ENCODE assay signal across 8 cellular contexts in the genomic region with DNA sequence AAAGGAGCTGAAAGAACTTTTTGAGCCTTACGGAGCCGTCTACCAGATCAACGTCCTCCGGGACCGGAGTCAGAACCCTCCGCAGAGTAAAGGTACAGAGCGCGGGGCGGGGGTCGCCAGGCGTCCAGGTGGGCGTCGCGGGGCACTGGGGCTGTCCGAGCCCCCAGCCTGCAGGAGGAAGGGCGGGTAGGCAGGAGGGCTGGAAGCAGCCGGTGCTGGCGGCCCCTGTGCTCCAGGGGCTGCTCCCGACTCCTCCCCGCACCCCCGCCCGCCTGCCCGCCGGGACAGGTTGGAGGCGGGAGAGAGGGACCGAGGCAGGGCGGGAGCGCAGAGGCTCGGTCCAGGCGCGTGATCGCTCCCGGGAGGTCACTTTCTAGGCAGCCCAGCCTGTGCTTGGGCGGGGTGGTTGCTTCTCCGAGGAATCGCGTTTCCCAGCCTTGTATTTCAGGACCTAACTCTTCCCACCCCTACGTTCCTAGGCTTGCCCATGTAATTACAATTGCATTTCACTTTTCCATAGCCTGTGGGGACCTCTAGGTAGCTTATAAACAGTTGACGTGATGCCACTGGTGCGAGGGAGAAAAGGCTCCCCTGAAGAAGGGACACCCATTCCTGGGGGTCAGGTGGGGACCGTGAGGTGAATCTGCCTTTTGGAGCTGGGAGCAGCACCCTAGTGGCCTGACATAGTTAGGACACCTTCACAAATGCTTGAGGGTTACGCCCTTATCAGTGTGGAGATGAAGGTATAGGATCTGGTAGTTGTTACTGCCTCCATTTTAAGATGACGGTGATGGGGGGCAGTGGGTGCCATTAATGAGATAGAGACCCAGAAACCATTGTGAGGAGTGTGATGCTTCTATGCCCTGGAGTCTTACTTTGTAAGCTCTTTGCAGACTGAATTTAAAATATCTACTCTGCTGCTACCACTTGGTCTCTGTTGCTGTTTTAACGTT.
DNase-seq lines count a peak whose midpoint lies in the region; ATAC-seq and TF ChIP-seq lines count a peak whose summit lies in the region.

No MANE protein-coding gene starts in this region.

- H3K27me3 ChIP-seq in CD4-positive, alpha-beta T cell (ENCODE audit: control insufficient read depth, insufficient read depth, low read length), result no peaks in the 10 kb centered on the region

- peak overlapping the region; percentile 96 for H3K27ac ChIP-seq in CD4-positive, alpha-beta T cell (ENCODE audit: low read depth, low read length)

- H3K9me3 Mint-ChIP-seq in CD4-positive, alpha-beta T cell, result no peaks in the 10 kb centered on the region
- no peaks in the 10 kb centered on the region for H3K9me3 Mint-ChIP-seq in stimulated activated effector memory CD8-positive, alpha-beta T cell treated with anti-CD3 and anti-CD28 coated beads, Interleukin-12 subunit alpha, Interleukin-12 subunit beta, amount 100 ng/mL, for 72 hours

- peaks cover 45% of the 10 kb centered on the region for H3K4me1 Mint-ChIP-seq in CD4-positive, alpha-beta T cell (ENCODE audit: low read depth)
- H3K4me1 Mint-ChIP-seq in stimulated activated effector memory CD8-positive, alpha-beta T cell treated with anti-CD3 and anti-CD28 coated beads, Interleukin-12 subunit alpha, Interleukin-12 subunit beta, amount 100 ng/mL, for 72 hours, result peaks cover 35% of the 10 kb centered on the region

- TF ChIP-seq CTCF in CD4-positive, alpha-beta T cell (IDR thresholded peaks at IDR 0.05), result peak; percentile 81
- TF ChIP-seq CTCF in lower leg skin (IDR thresholded peaks at IDR 0.05), result peak in 1 of 3 donors; percentile 48

- H3K27ac Mint-ChIP-seq in CD4-positive, alpha-beta T cell, result no peak overlapping the region
- H3K27ac Mint-ChIP-seq in stimulated activated effector memory CD8-positive, alpha-beta T cell treated with anti-CD3 and anti-CD28 coated beads, Interleukin-12 subunit alpha, Interleukin-12 subunit beta, amount 100 ng/mL, for 72 hours, result no peak overlapping the region

- peak in 9 of 10 experiments; percentile 50 to 81 (median 63) for DNase-seq in CD4-positive, alpha-beta T cell
- DNase-seq in UCSD-AML1 (lab: John Stamatoyannopoulos, UW; ENCODE audit: unreplicated experiment) (peak; percentile 68), cerebellar cortex (ENCODE audit: low spot score) (peak; percentile 32), lower leg skin (ENCODE audit: low spot score in 2 of 2) (peak; percentile 56 to 94), NCI-H524 treated with DMSO at 0.1 percent for 48 hours (lab: John Stamatoyannopoulos, UW) (no peak)
- DNase-seq in stimulated activated effector memory CD8-positive, alpha-beta T cell treated with anti-CD3 and anti-CD28 coated beads, Interleukin-12 subunit alpha, Interleukin-12 subunit beta, amount 100 ng/mL, for 72 hours (ENCODE audit: low spot score in 2 of 2), result peak in 1 of 2 donors; percentile 84

- TF ChIP-seq POLR2A in lower leg skin (IDR thresholded peaks at IDR 0.05), result no peak

- peak; percentile 62 for ATAC-seq in CD4-positive, alpha-beta T cell (ENCODE audit: poor library complexity)
- ATAC-seq in GM19463 (IDR thresholded peaks at IDR 0.05; ENCODE audit: unreplicated experiment) (peak; percentile 55), HG03521 (IDR thresholded peaks at IDR 0.05; ENCODE audit: unreplicated experiment) (peak; percentile 57)
- ATAC-seq in stimulated activated effector memory CD8-positive, alpha-beta T cell treated with anti-CD3 and anti-CD28 coated beads, Interleukin-12 subunit alpha, Interleukin-12 subunit beta, amount 100 ng/mL, for 72 hours, result peak; percentile 69

- no peaks in the 10 kb centered on the region for H3K9me3 ChIP-seq in CD4-positive, alpha-beta T cell (ENCODE audit: control insufficient read depth, low read length)

- WGBS in lower leg skin, 2 donors, result 6 to 9% methylated on average over 25 to 40 of the region's 44 CpGs

- H3K36me3 Mint-ChIP-seq in CD4-positive, alpha-beta T cell (ENCODE audit: low read depth), result peaks cover 20% of the 10 kb centered on the region
- peaks cover 7% of the 10 kb centered on the region for H3K36me3 Mint-ChIP-seq in stimulated activated effector memory CD8-positive, alpha-beta T cell treated with anti-CD3 and anti-CD28 coated beads, Interleukin-12 subunit alpha, Interleukin-12 subunit beta, amount 100 ng/mL, for 72 hours

- intact Hi-C loops in CD4-positive, alpha-beta T cell (cut with DNase I, micrococcal nuclease), result loop anchor here (1.0 to 10.0 kb wide), 5 partner anchors 12 to 151 kb away; a partner anchor contains a TSS
- intact Hi-C loops in lower leg skin (cut with DNase I; ENCODE audit: low total_unique reads), result no loop called here

- POLR2A ChIA-PET in CD4-positive, alpha-beta T cell (lab: Charles Lee), result interaction anchor here (0.8 to 19.5 kb wide), 17 partner anchors 11 to 148 kb away, joined by 3 to 1077 read pairs (median 12); a partner anchor contains a TSS

- CTCF ChIA-PET in CD4-positive, alpha-beta T cell (lab: Charles Lee), result interaction anchor here (0.9 to 9.8 kb wide), 11 partner anchors 9 to 79 kb away, joined by 3 to 107 read pairs (median 5); no protein-coding TSS in a partner anchor

- peak overlapping the region; percentile 61 for H3K4me3 ChIP-seq in lower leg skin (ENCODE audit: low read depth, poor library complexity, severe bottlenecking)

- no peaks in the 10 kb centered on the region for H3K27me3 Mint-ChIP-seq in CD4-positive, alpha-beta T cell

- H3K4me3 Mint-ChIP-seq in CD4-positive, alpha-beta T cell, result peak overlapping the region; percentile 99
- no peak overlapping the region for H3K4me3 Mint-ChIP-seq in stimulated activated effector memory CD8-positive, alpha-beta T cell treated with anti-CD3 and anti-CD28 coated beads, Interleukin-12 subunit alpha, Interleukin-12 subunit beta, amount 100 ng/mL, for 72 hours
